ENCODE assay signal across 12 cellular contexts in the genomic region with DNA sequence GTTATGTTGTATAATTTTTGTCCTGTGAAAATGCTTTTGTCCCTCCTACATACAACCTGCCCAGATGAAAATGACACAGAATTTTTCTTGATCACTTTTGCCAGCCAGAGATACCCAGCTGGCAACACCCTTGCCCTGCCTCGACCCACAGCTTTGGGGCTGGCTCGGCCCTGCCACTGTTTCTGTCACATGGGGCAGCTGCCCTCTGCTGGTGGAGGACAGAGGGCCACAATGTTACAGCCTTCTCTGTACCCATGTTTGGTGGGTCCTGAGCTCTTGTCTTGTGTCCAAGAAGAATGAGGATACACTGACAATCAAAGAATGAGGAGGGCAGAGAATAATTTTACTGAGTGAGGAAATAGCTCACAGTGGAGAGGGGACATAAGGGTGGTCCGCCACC. TPM values are rescaled to one million over a fixed set of nuclear protein-coding genes. Genes with fewer than 3 reads are reported as not detected.
DNase-seq lines count a peak whose midpoint lies in the region; ATAC-seq and TF ChIP-seq lines count a peak whose summit lies in the region.
"Had no signal": no experiment of that assay in that cellular context is flagged by ENCODE, and none has a peak within 500 bp of the region (broad histone marks: within the 10 kb centered on the region; RNA-seq: fewer than 3 reads in every experiment).

No MANE protein-coding gene starts in this region.

- H3K4me1 ChIP-seq in CD8-positive, alpha-beta memory T cell (ENCODE audit: insufficient read depth, low read length), result no peaks in the 10 kb centered on the region

- H3K4me3 Mint-ChIP-seq in CD8-positive, alpha-beta memory T cell, result no peak overlapping the region

- DNase-seq in stimulated activated CD4-positive, alpha-beta T cell treated with anti-CD3 and anti-CD28 coated beads, Interleukin-2, amount 100 ng/mL, for 48 hours, result peak; percentile 0 to 11
- DNase-seq in stimulated activated CD4-positive, alpha-beta T cell treated with anti-CD3 and anti-CD28 coated beads, Interleukin-4, amount 100 ng/mL, for 24 hours, result no peak
- DNase-seq in SK-MEL-5 (ENCODE audit: low read depth, low spot score) (peak; percentile 32), fibroblast of villous mesenchyme (ENCODE audit: low read depth) (no peak), GDM1 (lab: John Stamatoyannopoulos, UW) (no peak), hippocampal formation (lab: John Stamatoyannopoulos, UW) (no peak)
- no peak for DNase-seq in CD8-positive, alpha-beta memory T cell
- DNase-seq: DMS79, naive B cell, SIG-M5 had no signal

- in situ Hi-C loops in SK-MEL-5 (cut with HindIII; ENCODE audit: low pct_unique_long_range_greater_than_20kb, low sequenced_read_pairs), result no loop called here

- no peaks in the 10 kb centered on the region for H3K27me3 ChIP-seq in CD8-positive, alpha-beta memory T cell (ENCODE audit: insufficient read depth, low read length, poor library complexity, severe bottlenecking)

- CTCF ChIA-PET in CD8-positive, alpha-beta memory T cell (lab: Charles Lee), result no interaction called here

- no peak for ATAC-seq in GM19467 (IDR thresholded peaks at IDR 0.05; ENCODE audit: unreplicated experiment)

- H3K36me3 ChIP-seq in CD8-positive, alpha-beta memory T cell (ENCODE audit: insufficient read depth, low read length), result no peaks in the 10 kb centered on the region

- no peaks in the 10 kb centered on the region for H3K9me3 Mint-ChIP-seq in CD8-positive, alpha-beta memory T cell

- H3K27me3 Mint-ChIP-seq in CD8-positive, alpha-beta memory T cell, result peaks cover 7 to 11% of the 10 kb centered on the region in 2 donors

- POLR2A ChIA-PET in CD8-positive, alpha-beta memory T cell (lab: Charles Lee), result no interaction called here

- H3K36me3 Mint-ChIP-seq in CD8-positive, alpha-beta memory T cell, result no peaks in the 10 kb centered on the region
- H3K36me3 Mint-ChIP-seq: naive B cell had no signal

- no peaks in the 10 kb centered on the region for H3K4me1 Mint-ChIP-seq in CD8-positive, alpha-beta memory T cell
- H3K4me1 Mint-ChIP-seq: naive B cell had no signal

- H3K4me3 ChIP-seq in fibroblast of villous mesenchyme (ENCODE audit: low read depth, low read length), result no peak overlapping the region
- H3K4me3 ChIP-seq in CD8-positive, alpha-beta memory T cell (ENCODE audit: low read length), result no peak overlapping the region

- H3K27ac ChIP-seq in CD8-positive, alpha-beta memory T cell (ENCODE audit: low read depth, low read length), result no peak overlapping the region

- H3K9me3 ChIP-seq in CD8-positive, alpha-beta memory T cell (ENCODE audit: low read length), result no peaks in the 10 kb centered on the region

- peak; percentile 23 for TF ChIP-seq CTCF in fibroblast of villous mesenchyme (IDR thresholded peaks at IDR 0.05; ENCODE audit: insufficient read depth, low read depth, low read length)

- no peak overlapping the region for H3K27ac Mint-ChIP-seq in CD8-positive, alpha-beta memory T cell

RNA-seq across cellular contexts. Expression of gene BMP15, which starts 31.1 kb away (rescaled TPM):
- not detected in 2 replicates for total RNA-seq in SK-MEL-5 (2014; rRNA removed; shearing (Covaris generic))
- not detected in 2 replicates for polyA plus RNA-seq in SK-MEL-5 (2015; cell fraction: cytosol; rRNA removed)
- not detected in 2 replicates for polyA plus RNA-seq in SK-MEL-5 (2015; cell fraction: nucleus; rRNA removed)
- total RNA-seq in fibroblast of villous mesenchyme, result not detected in 2 replicates
- total RNA-seq in CD8-positive, alpha-beta memory T cell, result not detected
- polyA plus RNA-seq in CD8-positive, alpha-beta memory T cell, result not detected
- polyA plus RNA-seq: esophagus had no signal

Comparison
In these comparisons a context has a peak if more than half of its experiments do, and no peak if none do; other contexts are left out.
1. DNase-seq: peak in stimulated activated CD4-positive, alpha-beta T cell treated with anti-CD3 and anti-CD28 coated beads, Interleukin-2, amount 100 ng/mL, for 48 hours (2 of 2) and SK-MEL-5 (single experiment); none in stimulated activated CD4-positive, alpha-beta T cell treated with anti-CD3 and anti-CD28 coated beads, Interleukin-4, amount 100 ng/mL, for 24 hours (single experiment), fibroblast of villous mesenchyme (single experiment), GDM1 (single experiment), CD8-positive, alpha-beta memory T cell (0 of 5) and hippocampal formation (0 of 2).